19 cellular contexts compared by ENCODE assay signal in the genomic region with DNA sequence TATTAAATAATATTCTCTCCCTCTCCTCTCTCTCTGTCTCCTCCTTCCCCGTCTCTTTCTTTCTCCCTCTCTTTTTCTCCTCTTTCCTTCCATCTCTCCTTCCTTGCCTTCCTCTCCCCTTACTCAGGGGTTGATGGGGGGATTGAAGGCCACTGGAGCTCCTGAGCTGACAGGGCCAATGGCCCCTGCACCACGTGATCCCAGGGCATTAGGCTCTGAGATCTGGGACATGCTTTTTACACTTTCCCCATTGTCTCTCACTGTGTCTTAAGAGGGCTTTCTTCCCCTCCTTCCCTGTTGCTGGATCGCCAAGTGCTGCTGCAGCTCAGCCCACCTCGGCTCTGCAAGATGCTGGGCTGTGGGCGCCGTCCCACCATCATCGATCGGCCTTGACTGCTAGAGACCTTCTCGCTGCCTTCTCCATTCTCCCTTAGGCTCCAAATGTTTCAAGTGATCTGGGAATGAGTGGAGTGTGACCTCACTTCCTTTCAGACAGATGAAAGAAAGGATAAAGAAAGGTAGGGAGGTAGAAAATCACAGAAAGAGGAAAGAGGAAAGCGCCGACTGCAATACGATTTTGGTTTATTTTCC. TPM values are rescaled to one million over a fixed set of nuclear protein-coding genes. Genes with fewer than 3 reads are reported as not detected.
DNase-seq lines count a peak whose midpoint lies in the region; ATAC-seq and TF ChIP-seq lines count a peak whose summit lies in the region.
"Had no signal": no experiment of that assay in that cellular context is flagged by ENCODE, and none has a peak within 500 bp of the region (broad histone marks: within the 10 kb centered on the region; RNA-seq: fewer than 3 reads in every experiment).

No MANE protein-coding gene starts in this region.

- H3K36me3 Mint-ChIP-seq in MCF 10A (ENCODE audit: insufficient read depth, unreplicated experiment) = no peaks in the 10 kb centered on the region
- H3K36me3 Mint-ChIP-seq: memory B cell had no signal

- H4K91ac ChIP-seq in trophoblast cell (ENCODE audit: low read depth, low read length) = no peak overlapping the region

- H3K4me3 Mint-ChIP-seq in MCF 10A (ENCODE audit: unreplicated experiment) = no peak overlapping the region
- H3K4me3 Mint-ChIP-seq: memory B cell had no signal

- H2AK5ac ChIP-seq in trophoblast cell (ENCODE audit: low read length) = peak overlapping the region; percentile 21

- no TSS peak for BruUV-seq in MCF 10A (replicated peaks; lab: Mats Ljungman, UMichigan)

- DNase-seq in breast epithelium (ENCODE audit: low spot score in 2 of 2) = no peak
- DNase-seq in MCF 10A (ENCODE audit: unreplicated experiment) = no peak
- DNase-seq in iPS-NIHi11 (ENCODE audit: low spot score) = peak; percentile 21
- peak in 1 of 2 donors; percentile 67 for DNase-seq in trophoblast cell
- DNase-seq in transverse colon = no peak
- no peak for DNase-seq in NCI-H1436 treated with DMSO at 0.1 percent for 48 hours (lab: John Stamatoyannopoulos, UW)
- DNase-seq in SKM-1 treated with dmso at 0.1 percent for 144 hours (lab: John Stamatoyannopoulos, UW; ENCODE audit: unreplicated experiment) = no peak
- DNase-seq: 8988T; activated CD4-positive, alpha-beta T cell treated with anti-CD3 and anti-CD28 coated beads for 48 hours; C1 segment of cervical spinal cord; GF-D8; NCI-H1092 treated with DMSO at 0.1 percent for 48 hours; NCI-H774; PC-9; stimulated activated CD4-positive, alpha-beta T cell treated with anti-CD3 and anti-CD28 coated beads, Interleukin-4, amount 100 ng/mL, for 24 hours; stimulated activated CD8-positive, alpha-beta memory T cell treated with anti-CD3 and anti-CD28 coated beads, Interleukin-4, amount 100 ng/mL, for 48 hours had no signal

- H3K27me3 ChIP-seq in breast epithelium (no peaks in the 10 kb centered on the region), trophoblast cell (ENCODE audit: insufficient read depth, low read length) (no peaks in the 10 kb centered on the region), transverse colon (no peaks in the 10 kb centered on the region)

- in situ Hi-C loops in transverse colon (cut with MboI; ENCODE audit: low pct_ligation_motif_present in 1 of 4, low pct_unique_long_range_greater_than_20kb in 1 of 4, low sequenced_read_pairs in 3 of 4) = no loop called here

- H3K4me2 ChIP-seq in trophoblast cell (ENCODE audit: low read length) = no peak overlapping the region
- H3K4me2 ChIP-seq: KMS-11, PC-9 had no signal

- TF ChIP-seq CTCF in breast epithelium (IDR thresholded peaks at IDR 0.05) = no peak
- no peak for TF ChIP-seq CTCF in MCF 10A (IDR thresholded peaks at IDR 0.05; ENCODE audit: unreplicated experiment)
- no peak for TF ChIP-seq CTCF in transverse colon (IDR thresholded peaks at IDR 0.05)

- H2BK120ac ChIP-seq in trophoblast cell (ENCODE audit: insufficient read depth, low read length, poor library complexity) = no peak overlapping the region

- H4K12ac ChIP-seq in trophoblast cell (ENCODE audit: low read depth, low read length) = no peak overlapping the region

- H3K4me3 ChIP-seq in breast epithelium (no peak overlapping the region), trophoblast cell (ENCODE audit: low read depth, low read length) (no peak overlapping the region), transverse colon (no peak overlapping the region)
- H3K4me3 ChIP-seq: PC-9 had no signal

- no peak overlapping the region for H3K9ac ChIP-seq in trophoblast cell (ENCODE audit: low read length)
- H3K9ac ChIP-seq: KMS-11 had no signal

- WGBS in trophoblast cell (ENCODE audit: extremely low coverage, insufficient coverage, insufficient read length) = no CpG with 5 or more reads among the region's 12 CpGs
- 87 to 91% methylated on average over 9 to 12 of the region's 12 CpGs for WGBS in transverse colon (ENCODE audit: low coverage in 1 of 2), 2 donors

- peaks cover 2% of the 10 kb centered on the region for H3K79me1 ChIP-seq in trophoblast cell (ENCODE audit: low read length)

- H3K9me3 Mint-ChIP-seq in MCF 10A (ENCODE audit: unreplicated experiment) = no peaks in the 10 kb centered on the region
- H3K9me3 Mint-ChIP-seq: memory B cell had no signal

- H2BK12ac ChIP-seq in trophoblast cell (ENCODE audit: low read length) = peak overlapping the region; percentile 3

- H3K36me3 ChIP-seq in breast epithelium (no peaks in the 10 kb centered on the region), trophoblast cell (ENCODE audit: control insufficient read depth in 1 of 2, insufficient read depth in 2 of 2, low read length in 2 of 2) (peaks cover 21 to 30% of the 10 kb centered on the region in 2 experiments), transverse colon (no peaks in the 10 kb centered on the region)

- no peaks in the 10 kb centered on the region for H3K27me3 Mint-ChIP-seq in MCF 10A (ENCODE audit: insufficient read depth, unreplicated experiment)

- TF ChIP-seq EP300 in transverse colon (IDR thresholded peaks at IDR 0.05; ENCODE audit: low read depth) = no peak

- POLR2A ChIA-PET in MCF 10A (lab: Yijun Ruan, JAX) = no interaction called here

- TF ChIP-seq POLR2A in breast epithelium (IDR thresholded peaks at IDR 0.05) (no peak), transverse colon (IDR thresholded peaks at IDR 0.05) (no peak)

- intact Hi-C loops in breast epithelium (cut with DNase I; ENCODE audit: low total_unique reads) = no loop called here
- intact Hi-C loops in MCF 10A (cut with micrococcal nuclease) = no loop called here
- intact Hi-C loops in transverse colon (cut with DNase I; ENCODE audit: low total_unique reads) = no loop called here

- no peak overlapping the region for H4K8ac ChIP-seq in trophoblast cell (ENCODE audit: low read depth, low read length)

- H3K79me2 ChIP-seq in trophoblast cell (ENCODE audit: control insufficient read depth, insufficient read depth, low read length, poor library complexity) = peaks cover 4% of the 10 kb centered on the region

- peaks cover 14% of the 10 kb centered on the region for H3K4me1 Mint-ChIP-seq in MCF 10A (ENCODE audit: insufficient read depth, unreplicated experiment)
- H3K4me1 Mint-ChIP-seq: memory B cell had no signal

- H2AFZ ChIP-seq in trophoblast cell (ENCODE audit: insufficient read depth, low read length, poor library complexity) = no peak overlapping the region
- H2AFZ ChIP-seq: PC-9 had no signal

- no peak for ATAC-seq in HG03469 (IDR thresholded peaks at IDR 0.05; ENCODE audit: unreplicated experiment)

- peak overlapping the region; percentile 55 for H3K18ac ChIP-seq in trophoblast cell (ENCODE audit: low read length)

- H3K4ac ChIP-seq in trophoblast cell (ENCODE audit: low read depth, low read length) = peak overlapping the region; percentile 48

- H3K27ac ChIP-seq in breast epithelium (peak overlapping the region; percentile 19 to 75), trophoblast cell (ENCODE audit: low read depth, low read length) (no peak overlapping the region), transverse colon (peak overlapping the region; percentile 57 to 70 (median 66))
- H3K27ac ChIP-seq: KMS-11, PC-9 had no signal

- CTCF ChIA-PET in MCF 10A (lab: Yijun Ruan, JAX) = interaction anchor here (1.4 kb wide), 1 partner anchor 12 kb away, joined by 3 read pairs; no protein-coding TSS in a partner anchor

- peak overlapping the region; percentile 70 for H3K23ac ChIP-seq in trophoblast cell (ENCODE audit: low read length)

- H3K9me3 ChIP-seq in breast epithelium (no peaks in the 10 kb centered on the region), trophoblast cell (ENCODE audit: insufficient read depth, low read depth, low read length) (peaks cover 2% of the 10 kb centered on the region), transverse colon (no peaks in the 10 kb centered on the region)

- peak overlapping the region; percentile 2 for H3K14ac ChIP-seq in trophoblast cell (ENCODE audit: low read length)

- H3K4me1 ChIP-seq in breast epithelium (peaks cover 14 to 15% of the 10 kb centered on the region in 2 donors), trophoblast cell (ENCODE audit: control insufficient read depth in 1 of 2, insufficient read depth in 2 of 2, low read length in 2 of 2) (peaks cover 24 to 39% of the 10 kb centered on the region in 2 experiments), transverse colon (peaks cover 14 to 39% (median 29%) of the 10 kb centered on the region in 4 donors)

- no peak overlapping the region for H2BK5ac ChIP-seq in trophoblast cell (ENCODE audit: low read depth, low read length, poor library complexity)

- H3K27ac Mint-ChIP-seq in MCF 10A (ENCODE audit: low read depth, unreplicated experiment) = no peak overlapping the region
- H3K27ac Mint-ChIP-seq: memory B cell had no signal

RNA-seq across cellular contexts. Expression of gene COL4A1, which starts 42.2 kb away (rescaled TPM):
- 1,000 to 10,000 TPM in 1 of 3 donors, 100 to 1,000 TPM in 2; 118 to 1,008 (median 370) TPM for total RNA-seq in breast epithelium
- 25.9 and 42.1 TPM in 2 replicates for total RNA-seq in MCF 10A (2022)
- polyA plus RNA-seq in trophoblast cell (2013) = 445 and 497 TPM in 2 replicates
- total RNA-seq in transverse colon = 100 to 1,000 TPM in 2 of 4 donors, 10 to 100 TPM in 2; 46.4 to 180 (median 99.2) TPM

RNA-seq across cellular contexts. Expression of gene COL4A2, which starts 42.3 kb away (rescaled TPM):
- total RNA-seq in breast epithelium = 100 to 1,000 TPM; 107 to 841 (median 307) TPM
- total RNA-seq in MCF 10A (2022) = 54.6 and 66.0 TPM in 2 replicates
- 769 and 825 TPM in 2 replicates for polyA plus RNA-seq in trophoblast cell (2013)
- total RNA-seq in transverse colon = 100 to 1,000 TPM in 2 of 4 donors, 10 to 100 TPM in 2; 75.1 to 322 (median 115) TPM
